10 cellular contexts compared by ENCODE assay signal in genomic region chr22:21762712-21763581, GRCh38. TPM values are rescaled to one million over a fixed set of nuclear protein-coding genes. Genes with fewer than 3 reads are reported as not detected.
DNase-seq lines count a peak whose midpoint lies in the region; ATAC-seq and TF ChIP-seq lines count a peak whose summit lies in the region.
"Had no signal": no experiment of that assay in that cellular context is flagged by ENCODE, and none has a peak within 500 bp of the region (broad histone marks: within the 10 kb centered on the region; RNA-seq: fewer than 3 reads in every experiment).

No MANE protein-coding gene starts in this region.

- TF ChIP-seq POLR2A in testis (IDR thresholded peaks at IDR 0.05): no peak

- no peaks in the 10 kb centered on the region for H3K4me1 ChIP-seq in testis

- H3K4me3 Mint-ChIP-seq in activated naive CD4-positive, alpha-beta T cell treated with anti-CD3 and anti-CD28 coated beads for 36 hours: no peak overlapping the region
- H3K4me3 Mint-ChIP-seq: memory B cell had no signal

- DNase-seq in activated naive CD4-positive, alpha-beta T cell treated with anti-CD3 and anti-CD28 coated beads for 36 hours: peak; percentile 60
- DNase-seq in activated naive CD4-positive, alpha-beta T cell (lab: John Stamatoyannopoulos, UW): no peak
- peak; percentile 56 for DNase-seq in activated CD8-positive, alpha-beta memory T cell treated with anti-CD3 and anti-CD28 coated beads, Interleukin-2, amount 50 U/mL, for 4 hours
- DNase-seq in myocyte (ENCODE audit: low read depth): peak; percentile 34
- DNase-seq in superior temporal gyrus (ENCODE audit: extremely low spot score): peak; percentile 44
- no peak for DNase-seq in left lobe of liver (ENCODE audit: low spot score)
- no peak for DNase-seq in testis
- DNase-seq in hippocampal formation (lab: John Stamatoyannopoulos, UW): no peak
- DNase-seq: erythroblast had no signal

- no peaks in the 10 kb centered on the region for H3K36me3 ChIP-seq in testis (ENCODE audit: low read depth, missing control alignments)

- H3K4me1 Mint-ChIP-seq in activated naive CD4-positive, alpha-beta T cell treated with anti-CD3 and anti-CD28 coated beads for 36 hours (ENCODE audit: low read depth): peaks cover 51% of the 10 kb centered on the region
- H3K4me1 Mint-ChIP-seq: memory B cell had no signal

- peak overlapping the region; percentile 46 for H3K27ac Mint-ChIP-seq in activated naive CD4-positive, alpha-beta T cell treated with anti-CD3 and anti-CD28 coated beads for 36 hours
- H3K27ac Mint-ChIP-seq: memory B cell had no signal

- CTCF ChIA-PET in activated naive CD4-positive, alpha-beta T cell treated with anti-CD3 and anti-CD28 coated beads for 36 hours (lab: Charles Lee): interaction anchor here (0.5 kb wide), 1 partner anchor 18 kb away, joined by 4 read pairs; no protein-coding TSS in a partner anchor

- no peaks in the 10 kb centered on the region for H3K27me3 Mint-ChIP-seq in activated naive CD4-positive, alpha-beta T cell treated with anti-CD3 and anti-CD28 coated beads for 36 hours (ENCODE audit: low read depth)
- H3K27me3 Mint-ChIP-seq: memory B cell had no signal

- H3K4me3 ChIP-seq in testis: no peak overlapping the region

- H3K9me3 ChIP-seq in testis: no peaks in the 10 kb centered on the region

- H3K36me3 Mint-ChIP-seq in activated naive CD4-positive, alpha-beta T cell treated with anti-CD3 and anti-CD28 coated beads for 36 hours (ENCODE audit: low read depth): peaks cover 28% of the 10 kb centered on the region

- 70 to 74% methylated on average over 13 of the region's 13 CpGs for WGBS in testis, 2 donors

- H3K27ac ChIP-seq in testis: no peak overlapping the region

- no peak for TF ChIP-seq CTCF in testis (IDR thresholded peaks at IDR 0.05)

- intact Hi-C loops in activated naive CD4-positive, alpha-beta T cell treated with anti-CD3 and anti-CD28 coated beads for 36 hours (cut with micrococcal nuclease): no loop called here
- intact Hi-C loops in testis (cut with DNase I; ENCODE audit: low total_unique reads): no loop called here

- H3K9me3 Mint-ChIP-seq in activated naive CD4-positive, alpha-beta T cell treated with anti-CD3 and anti-CD28 coated beads for 36 hours: no peaks in the 10 kb centered on the region
- H3K9me3 Mint-ChIP-seq: memory B cell had no signal

- H3K27me3 ChIP-seq in testis: no peaks in the 10 kb centered on the region

- no peak for ATAC-seq in left lobe of liver

RNA-seq across cellular contexts. Expression of gene YPEL1, which starts 27.4 kb away (rescaled TPM):
- total RNA-seq in activated naive CD4-positive, alpha-beta T cell treated with anti-CD3 and anti-CD28 coated beads for 36 hours: 1 to 10 TPM in 1 of 2 experiments, under 1 TPM in 1; 0.88 to 1.6 TPM
- total RNA-seq in myocyte (2.6 and 7.8 TPM in 2 replicates), left lobe of liver (2.4 TPM), testis (100 to 1,000 TPM in 1 of 2 donors, 10 to 100 TPM in 1; 83.6 to 169 TPM)
- 2.5 TPM for polyA plus RNA-seq in myocyte (2012)
- polyA plus RNA-seq in testis (ENCODE audit: insufficient read depth, low read depth, low replicate concordance): 168 TPM

Comparison
In these comparisons a context has a peak if more than half of its experiments do, and no peak if none do; other contexts are left out.
1. DNase-seq: peak in activated naive CD4-positive, alpha-beta T cell treated with anti-CD3 and anti-CD28 coated beads for 36 hours (single experiment), activated CD8-positive, alpha-beta memory T cell treated with anti-CD3 and anti-CD28 coated beads, Interleukin-2, amount 50 U/mL, for 4 hours (single experiment), myocyte (single experiment) and superior temporal gyrus (single experiment); none in activated naive CD4-positive, alpha-beta T cell (0 of 4), left lobe of liver (single experiment), testis (single experiment) and hippocampal formation (0 of 2).